In genomic region chr2:174489520-174489919, GRCh38 we compare ENCODE assay signal across 8 cellular contexts. TPM values are rescaled to one million over a fixed set of nuclear protein-coding genes. Genes with fewer than 3 reads are reported as not detected.
A peak's percentile ranks its signal among the peaks of the same experiment; 100 is the strongest.
DNase-seq lines count a peak whose midpoint lies in the region; ATAC-seq and TF ChIP-seq lines count a peak whose summit lies in the region.
"Not testable (repeated sequence)": the region's sequence is repeated elsewhere in the genome, so short reads cannot be mapped to it uniquely, and the experiment has no call there.

No MANE protein-coding gene starts in this region.

- not testable (repeated sequence) for H3K9me3 ChIP-seq in CD4-positive, CD25-positive, alpha-beta regulatory T cell (ENCODE audit: control insufficient read depth in 2 of 2, low read length in 2 of 2); naive thymus-derived CD4-positive, alpha-beta T cell (ENCODE audit: control insufficient read depth in 2 of 3, low read length in 3 of 3); stomach

- H3K9me3 Mint-ChIP-seq in CD4-positive, CD25-positive, alpha-beta regulatory T cell; T-helper 1 cell treated with Interleukin-12 subunit alpha and Interleukin-12 subunit beta and Interleukin-4 antibody, amounts not matched to agents 30 μg/mL and 1 μg/mL, for 36 hours; activated CD4-positive, alpha-beta memory T cell treated with anti-CD3 and anti-CD28 coated beads for 36 hours; activated T-helper 2 cell treated with anti-CD3 and anti-CD28 coated beads, Interferon-gamma antibody, Interleukin-2, Interleukin-4, amounts not matched to agents 10 μg/mL and 5 μg/mL and 100 μg/mL, durations not matched to agents 14 hours and 24 hours and 36 hours; activated naive CD8-positive, alpha-beta T cell treated with anti-CD3 and anti-CD28 coated beads, Interleukin-2, amount 50 U/mL, for 24 hours; naive thymus-derived CD4-positive, alpha-beta T cell: not testable (repeated sequence)

- TF ChIP-seq EP300 in stomach (IDR thresholded peaks at IDR 0.05), result not testable (repeated sequence)

- peak overlapping the region; percentile 92 to 99 (median 98) for H3K27ac Mint-ChIP-seq in CD4-positive, CD25-positive, alpha-beta regulatory T cell
- peak overlapping the region; percentile 94 for H3K27ac Mint-ChIP-seq in T-helper 1 cell treated with Interleukin-12 subunit alpha and Interleukin-12 subunit beta and Interleukin-4 antibody, amounts not matched to agents 30 μg/mL and 1 μg/mL, for 36 hours
- H3K27ac Mint-ChIP-seq in activated CD4-positive, alpha-beta memory T cell treated with anti-CD3 and anti-CD28 coated beads for 36 hours, result peak overlapping the region; percentile 82
- H3K27ac Mint-ChIP-seq in activated T-helper 2 cell treated with anti-CD3 and anti-CD28 coated beads, Interferon-gamma antibody, Interleukin-2, Interleukin-4, amounts not matched to agents 10 μg/mL and 5 μg/mL and 100 μg/mL, durations not matched to agents 14 hours and 24 hours and 36 hours, result peak overlapping the region; percentile 78
- peak overlapping the region; percentile 85 for H3K27ac Mint-ChIP-seq in activated naive CD8-positive, alpha-beta T cell treated with anti-CD3 and anti-CD28 coated beads, Interleukin-2, amount 50 U/mL, for 24 hours
- H3K27ac Mint-ChIP-seq in naive thymus-derived CD4-positive, alpha-beta T cell, result peak overlapping the region; percentile 87 to 100 (median 92)

- peaks cover 37 to 81% (median 60%) of the 10 kb centered on the region in 4 donors for H3K4me1 Mint-ChIP-seq in CD4-positive, CD25-positive, alpha-beta regulatory T cell
- H3K4me1 Mint-ChIP-seq in T-helper 1 cell treated with Interleukin-12 subunit alpha and Interleukin-12 subunit beta and Interleukin-4 antibody, amounts not matched to agents 30 μg/mL and 1 μg/mL, for 36 hours (ENCODE audit: low read depth), result peaks cover 63% of the 10 kb centered on the region
- H3K4me1 Mint-ChIP-seq in activated CD4-positive, alpha-beta memory T cell treated with anti-CD3 and anti-CD28 coated beads for 36 hours (ENCODE audit: low read depth), result peaks cover 62% of the 10 kb centered on the region
- peaks cover 66% of the 10 kb centered on the region for H3K4me1 Mint-ChIP-seq in activated T-helper 2 cell treated with anti-CD3 and anti-CD28 coated beads, Interferon-gamma antibody, Interleukin-2, Interleukin-4, amounts not matched to agents 10 μg/mL and 5 μg/mL and 100 μg/mL, durations not matched to agents 14 hours and 24 hours and 36 hours (ENCODE audit: low read depth)
- H3K4me1 Mint-ChIP-seq in activated naive CD8-positive, alpha-beta T cell treated with anti-CD3 and anti-CD28 coated beads, Interleukin-2, amount 50 U/mL, for 24 hours, result peaks cover 82% of the 10 kb centered on the region
- peaks cover 44 to 88% (median 84%) of the 10 kb centered on the region in 7 donors for H3K4me1 Mint-ChIP-seq in naive thymus-derived CD4-positive, alpha-beta T cell

- not testable (repeated sequence) for H3K27me3 Mint-ChIP-seq in CD4-positive, CD25-positive, alpha-beta regulatory T cell; T-helper 1 cell treated with Interleukin-12 subunit alpha and Interleukin-12 subunit beta and Interleukin-4 antibody, amounts not matched to agents 30 μg/mL and 1 μg/mL, for 36 hours (ENCODE audit: low read depth); activated CD4-positive, alpha-beta memory T cell treated with anti-CD3 and anti-CD28 coated beads for 36 hours; activated T-helper 2 cell treated with anti-CD3 and anti-CD28 coated beads, Interferon-gamma antibody, Interleukin-2, Interleukin-4, amounts not matched to agents 10 μg/mL and 5 μg/mL and 100 μg/mL, durations not matched to agents 14 hours and 24 hours and 36 hours (ENCODE audit: low read depth); activated naive CD8-positive, alpha-beta T cell treated with anti-CD3 and anti-CD28 coated beads, Interleukin-2, amount 50 U/mL, for 24 hours; naive thymus-derived CD4-positive, alpha-beta T cell

- peak in 2 of 3 donors; percentile 53 to 78 for DNase-seq in CD4-positive, CD25-positive, alpha-beta regulatory T cell
- peak; percentile 54 for DNase-seq in Jurkat, Clone E6-1 (ENCODE audit: low read depth, low spot score)
- peak; percentile 38 for DNase-seq in activated CD4-positive, alpha-beta memory T cell treated with anti-CD3 and anti-CD28 coated beads for 36 hours
- DNase-seq in activated T-helper 2 cell treated with anti-CD3 and anti-CD28 coated beads, Interferon-gamma antibody, Interleukin-2, Interleukin-4, amounts not matched to agents 10 μg/mL and 5 μg/mL and 100 μg/mL, durations not matched to agents 14 hours and 24 hours and 36 hours (ENCODE audit: low spot score), result peak; percentile 41
- not testable (repeated sequence) for DNase-seq in activated naive CD8-positive, alpha-beta T cell treated with anti-CD3 and anti-CD28 coated beads, Interleukin-2, amount 50 U/mL, for 24 hours; stomach
- DNase-seq in naive thymus-derived CD4-positive, alpha-beta T cell, result peak in 4 of 9 donors; percentile 23 to 37 (median 32)

- not testable (repeated sequence) for TF ChIP-seq POLR2A in stomach (IDR thresholded peaks at IDR 0.05)

- intact Hi-C loops in activated CD4-positive, alpha-beta memory T cell treated with anti-CD3 and anti-CD28 coated beads for 36 hours (cut with micrococcal nuclease), result loop anchor here (5.0 kb wide), 1 partner anchor 92 kb away; the partner anchor contains the start of gene SCRN3
- intact Hi-C loops in activated T-helper 2 cell treated with anti-CD3 and anti-CD28 coated beads, Interferon-gamma antibody, Interleukin-2, Interleukin-4, amounts not matched to agents 10 μg/mL and 5 μg/mL and 100 μg/mL, durations not matched to agents 14 hours and 24 hours and 36 hours (cut with micrococcal nuclease), result loop anchor here (5.0 to 10.0 kb wide), 4 partner anchors 242 to 1132 kb away; partner anchors contain the start of genes ATF2, OLA1 and SP3
- intact Hi-C loops in naive thymus-derived CD4-positive, alpha-beta T cell (cut with micrococcal nuclease), result loop anchor here (5.0 kb wide), 4 partner anchors 92 to 1932 kb away; partner anchors contain the start of genes ATP5MC3 (in 2 of the 2), PDK1 (in 1 of the 2) and SCRN3 (in 1 of the 2)
- intact Hi-C loops in stomach (cut with DNase I; ENCODE audit: low total_unique reads), result not testable (repeated sequence)

- ATAC-seq in CD4-positive, CD25-positive, alpha-beta regulatory T cell (ENCODE audit: low read depth in 2 of 2); activated naive CD8-positive, alpha-beta T cell treated with anti-CD3 and anti-CD28 coated beads, Interleukin-2, amount 50 U/mL, for 24 hours; naive thymus-derived CD4-positive, alpha-beta T cell: not testable (repeated sequence)

- POLR2A ChIA-PET in activated CD4-positive, alpha-beta memory T cell treated with anti-CD3 and anti-CD28 coated beads for 36 hours (lab: Charles Lee), result interaction anchor here (0.6 to 1.0 kb wide), 3 partner anchors 105 to 148 kb away, joined by 3 to 4 read pairs (median 4); no protein-coding TSS in a partner anchor
- POLR2A ChIA-PET in naive thymus-derived CD4-positive, alpha-beta T cell (lab: Charles Lee), result interaction anchor here (0.6 to 1.7 kb wide), 8 partner anchors 9 to 642 kb away, joined by 3 to 6 read pairs (median 3); no protein-coding TSS in a partner anchor

- CTCF ChIA-PET in activated CD4-positive, alpha-beta memory T cell treated with anti-CD3 and anti-CD28 coated beads for 36 hours (lab: Charles Lee), result interaction anchor here (0.6 to 1.1 kb wide), 3 partner anchors 105 to 513 kb away, joined by 3 to 4 read pairs (median 3); no protein-coding TSS in a partner anchor
- CTCF ChIA-PET in naive thymus-derived CD4-positive, alpha-beta T cell (lab: Charles Lee), result interaction anchor here (0.6 to 1.2 kb wide), 2 partner anchors 26 to 139 kb away, joined by 3 to 6 read pairs; no protein-coding TSS in a partner anchor

- peak overlapping the region; percentile 84 for H3K4me3 ChIP-seq in CD4-positive, CD25-positive, alpha-beta regulatory T cell (ENCODE audit: low read depth, low read length)
- H3K4me3 ChIP-seq in Jurkat, Clone E6-1 (ENCODE audit: low read length), result peak overlapping the region; percentile 40
- peak overlapping the region; percentile 42 for H3K4me3 ChIP-seq in naive thymus-derived CD4-positive, alpha-beta T cell (ENCODE audit: low read length)
- not testable (repeated sequence) for H3K4me3 ChIP-seq in stomach

- H3K36me3 ChIP-seq in CD4-positive, CD25-positive, alpha-beta regulatory T cell (ENCODE audit: control insufficient read depth, insufficient read depth, low read length); naive thymus-derived CD4-positive, alpha-beta T cell (ENCODE audit: control insufficient read depth in 2 of 3, insufficient read depth in 3 of 3, low read length in 3 of 3); stomach: not testable (repeated sequence)

- not testable (repeated sequence) for H3K27me3 ChIP-seq in CD4-positive, CD25-positive, alpha-beta regulatory T cell (ENCODE audit: control insufficient read depth, insufficient read depth, low read length); naive thymus-derived CD4-positive, alpha-beta T cell (ENCODE audit: control insufficient read depth in 2 of 2, insufficient read depth in 2 of 2, low read length in 2 of 2); stomach

- not testable (repeated sequence) for TF ChIP-seq CTCF in stomach (IDR thresholded peaks at IDR 0.05)

- peaks cover 73% of the 10 kb centered on the region for H3K4me1 ChIP-seq in CD4-positive, CD25-positive, alpha-beta regulatory T cell (ENCODE audit: control insufficient read depth, insufficient read depth, low read length, poor library complexity, severe bottlenecking)
- H3K4me1 ChIP-seq in naive thymus-derived CD4-positive, alpha-beta T cell (ENCODE audit: control insufficient read depth in 2 of 2, insufficient read depth in 2 of 2, low read length in 2 of 2), result peaks cover 39 to 44% of the 10 kb centered on the region in 2 donors
- peaks cover 0 to 22% (median 6%) of the 10 kb centered on the region in 4 donors for H3K4me1 ChIP-seq in stomach

- not testable (repeated sequence) for H3K36me3 Mint-ChIP-seq in CD4-positive, CD25-positive, alpha-beta regulatory T cell; T-helper 1 cell treated with Interleukin-12 subunit alpha and Interleukin-12 subunit beta and Interleukin-4 antibody, amounts not matched to agents 30 μg/mL and 1 μg/mL, for 36 hours (ENCODE audit: low read depth); activated CD4-positive, alpha-beta memory T cell treated with anti-CD3 and anti-CD28 coated beads for 36 hours; activated T-helper 2 cell treated with anti-CD3 and anti-CD28 coated beads, Interferon-gamma antibody, Interleukin-2, Interleukin-4, amounts not matched to agents 10 μg/mL and 5 μg/mL and 100 μg/mL, durations not matched to agents 14 hours and 24 hours and 36 hours (ENCODE audit: low read depth); activated naive CD8-positive, alpha-beta T cell treated with anti-CD3 and anti-CD28 coated beads, Interleukin-2, amount 50 U/mL, for 24 hours (ENCODE audit: low read depth); naive thymus-derived CD4-positive, alpha-beta T cell

- H3K27ac ChIP-seq in CD4-positive, CD25-positive, alpha-beta regulatory T cell (ENCODE audit: insufficient read depth, low read length, poor library complexity, severe bottlenecking), result peak overlapping the region; percentile 92
- peak overlapping the region; percentile 69 for H3K27ac ChIP-seq in naive thymus-derived CD4-positive, alpha-beta T cell (ENCODE audit: low read depth, low read length)
- peak overlapping the region in 4 of 5 donors; percentile 8 to 61 (median 37) for H3K27ac ChIP-seq in stomach

- peak overlapping the region; percentile 78 to 100 (median 89) for H3K4me3 Mint-ChIP-seq in CD4-positive, CD25-positive, alpha-beta regulatory T cell
- H3K4me3 Mint-ChIP-seq in T-helper 1 cell treated with Interleukin-12 subunit alpha and Interleukin-12 subunit beta and Interleukin-4 antibody, amounts not matched to agents 30 μg/mL and 1 μg/mL, for 36 hours, result peak overlapping the region; percentile 85
- peak overlapping the region; percentile 62 for H3K4me3 Mint-ChIP-seq in activated CD4-positive, alpha-beta memory T cell treated with anti-CD3 and anti-CD28 coated beads for 36 hours
- peak overlapping the region; percentile 72 for H3K4me3 Mint-ChIP-seq in activated T-helper 2 cell treated with anti-CD3 and anti-CD28 coated beads, Interferon-gamma antibody, Interleukin-2, Interleukin-4, amounts not matched to agents 10 μg/mL and 5 μg/mL and 100 μg/mL, durations not matched to agents 14 hours and 24 hours and 36 hours (ENCODE audit: low read depth)
- H3K4me3 Mint-ChIP-seq in activated naive CD8-positive, alpha-beta T cell treated with anti-CD3 and anti-CD28 coated beads, Interleukin-2, amount 50 U/mL, for 24 hours, result peak overlapping the region; percentile 73
- H3K4me3 Mint-ChIP-seq in naive thymus-derived CD4-positive, alpha-beta T cell, result peak overlapping the region; percentile 70 to 98 (median 78)

- 82 to 95% (median 90%) methylated on average over 7 to 10 of the region's 10 CpGs for WGBS in stomach, 5 donors

RNA-seq across cellular contexts. Expression of gene GPR155, which starts 2.7 kb away (rescaled TPM):
- 42.7 TPM for total RNA-seq in CD4-positive, CD25-positive, alpha-beta regulatory T cell
- 10 to 100 TPM; 15.0 to 20.1 (median 18.9) TPM for polyA plus RNA-seq in CD4-positive, CD25-positive, alpha-beta regulatory T cell
- polyA plus RNA-seq in Jurkat, Clone E6-1 (2012; ENCODE audit: insufficient read depth, insufficient read length), result 3.9 TPM
- 1 to 10 TPM; 9.2 to 9.5 TPM for total RNA-seq in activated CD4-positive, alpha-beta memory T cell treated with anti-CD3 and anti-CD28 coated beads for 36 hours
- total RNA-seq in activated T-helper 2 cell treated with anti-CD3 and anti-CD28 coated beads, Interferon-gamma antibody, Interleukin-2, Interleukin-4, amounts not matched to agents 10 μg/mL and 5 μg/mL and 100 μg/mL, durations not matched to agents 14 hours and 24 hours and 36 hours, result 0.94 and 1.1 TPM in 2 replicates
- 10 to 100 TPM; 15.0 to 25.0 (median 16.5) TPM for total RNA-seq in naive thymus-derived CD4-positive, alpha-beta T cell
- polyA plus RNA-seq in naive thymus-derived CD4-positive, alpha-beta T cell, result 10 to 100 TPM in 1 of 2 donors, 1 to 10 TPM in 1; 5.2 to 10.8 TPM
- total RNA-seq in stomach, result 10 to 100 TPM in 4 of 5 donors, under 1 TPM in 1; 0.87 to 43.1 (median 25.1) TPM
- polyA plus RNA-seq in stomach, result 1 to 10 TPM; 3.1 to 6.7 (median 3.9) TPM

Comparison
In these comparisons a context has a peak if more than half of its experiments do, and no peak if none do; other contexts are left out.
1. H3K27ac ChIP-seq: peak in every context shown above with its lines; median percentile 92 in CD4-positive, CD25-positive, alpha-beta regulatory T cell; 69 in naive thymus-derived CD4-positive, alpha-beta T cell; 37 in stomach.